ENCODE assay signal across 1 cellular context in genomic region chr1:163090321-163090945, GRCh38.
TF ChIP-seq lines count a peak whose summit lies in the region.

No MANE protein-coding gene starts in this region.

TF ChIP-seq in IMR-90, 13 proteins besides CTCF, POLR2A, EP300 and RAD21 (continued from another document):
- TF ChIP-seq, protein P1, sequence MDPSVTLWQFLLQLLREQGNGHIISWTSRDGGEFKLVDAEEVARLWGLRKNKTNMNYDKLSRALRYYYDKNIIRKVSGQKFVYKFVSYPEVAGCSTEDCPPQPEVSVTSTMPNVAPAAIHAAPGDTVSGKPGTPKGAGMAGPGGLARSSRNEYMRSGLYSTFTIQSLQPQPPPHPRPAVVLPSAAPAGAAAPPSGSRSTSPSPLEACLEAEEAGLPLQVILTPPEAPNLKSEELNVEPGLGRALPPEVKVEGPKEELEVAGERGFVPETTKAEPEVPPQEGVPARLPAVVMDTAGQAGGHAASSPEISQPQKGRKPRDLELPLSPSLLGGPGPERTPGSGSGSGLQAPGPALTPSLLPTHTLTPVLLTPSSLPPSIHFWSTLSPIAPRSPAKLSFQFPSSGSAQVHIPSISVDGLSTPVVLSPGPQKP (IDR thresholded peaks at IDR 0.05; ENCODE audit: borderline replicate concordance, low read depth, low read length): no peak
- TF ChIP-seq, protein P2, sequence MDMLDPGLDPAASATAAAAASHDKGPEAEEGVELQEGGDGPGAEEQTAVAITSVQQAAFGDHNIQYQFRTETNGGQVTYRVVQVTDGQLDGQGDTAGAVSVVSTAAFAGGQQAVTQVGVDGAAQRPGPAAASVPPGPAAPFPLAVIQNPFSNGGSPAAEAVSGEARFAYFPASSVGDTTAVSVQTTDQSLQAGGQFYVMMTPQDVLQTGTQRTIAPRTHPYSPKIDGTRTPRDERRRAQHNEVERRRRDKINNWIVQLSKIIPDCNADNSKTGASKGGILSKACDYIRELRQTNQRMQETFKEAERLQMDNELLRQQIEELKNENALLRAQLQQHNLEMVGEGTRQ (IDR thresholded peaks at IDR 0.05; ENCODE audit: low read depth, low read length): no peak
